In genomic region chr3:111695584-111696213, GRCh38 we compare ENCODE assay signal across 11 cellular contexts. TPM values are rescaled to one million over a fixed set of nuclear protein-coding genes. Genes with fewer than 3 reads are reported as not detected.
DNase-seq lines count a peak whose midpoint lies in the region; ATAC-seq lines count a peak whose summit lies in the region.
"Had no signal": no experiment of that assay in that cellular context is flagged by ENCODE, and none has a peak within 500 bp of the region (broad histone marks: within the 10 kb centered on the region; RNA-seq: fewer than 3 reads in every experiment).

No MANE protein-coding gene starts in this region.

- no peaks in the 10 kb centered on the region for H3K36me3 Mint-ChIP-seq in activated T-helper 17 cell treated with anti-CD3 and anti-CD28 coated beads, Interleukin-2, amount 50 U/mL, for 72 hours (ENCODE audit: low read depth)
- H3K36me3 Mint-ChIP-seq in immature natural killer cell: no peaks in the 10 kb centered on the region
- H3K36me3 Mint-ChIP-seq in stimulated activated memory B cell treated with anti-CD40 and anti-IgM and Interleukin-4, amounts not matched to agents 10 μg/mL and 1 μg/mL and 100 μg/mL, for 72 hours: no peaks in the 10 kb centered on the region

- no peaks in the 10 kb centered on the region for H3K36me3 ChIP-seq in aorta (ENCODE audit: control insufficient read depth in 1 of 2, insufficient read depth in 2 of 2, low read length in 1 of 2)
- H3K36me3 ChIP-seq: cardiac muscle cell, WERI-Rb-1 had no signal

- no peak overlapping the region for H3K4me3 ChIP-seq in aorta (ENCODE audit: low read length in 2 of 2)
- H3K4me3 ChIP-seq: cardiac muscle cell had no signal

- peak overlapping the region; percentile 70 for H3K27ac Mint-ChIP-seq in activated T-helper 17 cell treated with anti-CD3 and anti-CD28 coated beads, Interleukin-2, amount 50 U/mL, for 72 hours
- H3K27ac Mint-ChIP-seq in immature natural killer cell: peak overlapping the region; percentile 72 to 91 (median 90)
- no peak overlapping the region for H3K27ac Mint-ChIP-seq in stimulated activated memory B cell treated with anti-CD40 and anti-IgM and Interleukin-4, amounts not matched to agents 10 μg/mL and 1 μg/mL and 100 μg/mL, for 72 hours

- H3K4me1 Mint-ChIP-seq in activated T-helper 17 cell treated with anti-CD3 and anti-CD28 coated beads, Interleukin-2, amount 50 U/mL, for 72 hours: peaks cover 29% of the 10 kb centered on the region
- peaks cover 59 to 74% of the 10 kb centered on the region in 2 donors for H3K4me1 Mint-ChIP-seq in immature natural killer cell
- peaks cover 32% of the 10 kb centered on the region for H3K4me1 Mint-ChIP-seq in stimulated activated memory B cell treated with anti-CD40 and anti-IgM and Interleukin-4, amounts not matched to agents 10 μg/mL and 1 μg/mL and 100 μg/mL, for 72 hours

- H3K27me3 ChIP-seq in aorta (ENCODE audit: control insufficient read depth in 1 of 2, insufficient read depth in 2 of 2, low read length in 1 of 2): no peaks in the 10 kb centered on the region

- H3K9me3 Mint-ChIP-seq in activated T-helper 17 cell treated with anti-CD3 and anti-CD28 coated beads, Interleukin-2, amount 50 U/mL, for 72 hours: no peaks in the 10 kb centered on the region
- H3K9me3 Mint-ChIP-seq in immature natural killer cell: no peaks in the 10 kb centered on the region
- no peaks in the 10 kb centered on the region for H3K9me3 Mint-ChIP-seq in stimulated activated memory B cell treated with anti-CD40 and anti-IgM and Interleukin-4, amounts not matched to agents 10 μg/mL and 1 μg/mL and 100 μg/mL, for 72 hours
- H3K9me3 Mint-ChIP-seq: neural crest cell had no signal

- H3K27me3 Mint-ChIP-seq in activated T-helper 17 cell treated with anti-CD3 and anti-CD28 coated beads, Interleukin-2, amount 50 U/mL, for 72 hours: no peaks in the 10 kb centered on the region
- H3K27me3 Mint-ChIP-seq in immature natural killer cell (ENCODE audit: low read depth in 3 of 3): peaks cover 0 to 3% (median 0%) of the 10 kb centered on the region in 3 donors
- H3K27me3 Mint-ChIP-seq in stimulated activated memory B cell treated with anti-CD40 and anti-IgM and Interleukin-4, amounts not matched to agents 10 μg/mL and 1 μg/mL and 100 μg/mL, for 72 hours: no peaks in the 10 kb centered on the region

- DNase-seq in AG08396 (ENCODE audit: low spot score): peak; percentile 46
- DNase-seq in HCEC 1CT: peak; percentile 87
- peak in 2 of 3 donors; percentile 21 to 26 for DNase-seq in immature natural killer cell
- DNase-seq in aorta: no peak
- DNase-seq: WERI-Rb-1 had no signal

- H3K27ac ChIP-seq in aorta (ENCODE audit: low read depth in 1 of 2, low read length in 2 of 2): no peak overlapping the region
- H3K27ac ChIP-seq: cardiac muscle cell, WERI-Rb-1 had no signal

- no peaks in the 10 kb centered on the region for H3K9me3 ChIP-seq in aorta (ENCODE audit: control insufficient read depth, low read length)

- intact Hi-C loops in aorta (cut with DNase I): no loop called here

- peak; percentile 89 for ATAC-seq in activated T-helper 17 cell treated with anti-CD3 and anti-CD28 coated beads, Interleukin-2, amount 50 U/mL, for 72 hours (replicated peaks)
- no peak for ATAC-seq in HG02763 (IDR thresholded peaks at IDR 0.05; ENCODE audit: unreplicated experiment)
- ATAC-seq in HG03457 (IDR thresholded peaks at IDR 0.05; ENCODE audit: unreplicated experiment): no peak
- ATAC-seq in stimulated activated memory B cell treated with anti-CD40 and anti-IgM and Interleukin-4, amounts not matched to agents 10 μg/mL and 1 μg/mL and 100 μg/mL, for 72 hours: no peak
- no peak for ATAC-seq in aorta (ENCODE audit: low FRiP score)

- no peaks in the 10 kb centered on the region for H3K4me1 ChIP-seq in aorta (ENCODE audit: control insufficient read depth in 1 of 2, insufficient read depth in 2 of 2, low read length in 2 of 2)

- 31 to 41% methylated on average over 2 of the region's 2 CpGs for WGBS in aorta, 2 donors

- peak overlapping the region; percentile 48 for H3K4me3 Mint-ChIP-seq in activated T-helper 17 cell treated with anti-CD3 and anti-CD28 coated beads, Interleukin-2, amount 50 U/mL, for 72 hours
- H3K4me3 Mint-ChIP-seq in immature natural killer cell: peak overlapping the region; percentile 8 to 55 (median 39)
- H3K4me3 Mint-ChIP-seq in stimulated activated memory B cell treated with anti-CD40 and anti-IgM and Interleukin-4, amounts not matched to agents 10 μg/mL and 1 μg/mL and 100 μg/mL, for 72 hours: no peak overlapping the region
- H3K4me3 Mint-ChIP-seq: neural crest cell had no signal

RNA-seq across cellular contexts. Expression of gene PLCXD2, which starts 21.2 kb away (rescaled TPM):
- 10 to 100 TPM in 1 of 2 donors, 1 to 10 TPM in 1; 9.5 to 16.3 TPM for total RNA-seq in activated T-helper 17 cell treated with anti-CD3 and anti-CD28 coated beads, Interleukin-2, amount 50 U/mL, for 72 hours
- polyA plus RNA-seq in immature natural killer cell (1 to 10 TPM in 2 of 3 donors, under 1 TPM in 1; 0.93 to 5.4 (median 2.2) TPM), aorta (under 1 TPM in 1 of 2 donors, not detected in 1; 0.15 TPM)
- total RNA-seq in aorta: 1 to 10 TPM; 1.1 to 1.3 TPM

Comparison
In these comparisons a context has a peak if more than half of its experiments do, and no peak if none do; other contexts are left out.
1. DNase-seq: peak in AG08396 (single experiment), HCEC 1CT (single experiment) and immature natural killer cell (2 of 3); none in aorta (0 of 2).
2. RNA of gene PLCXD2, which starts 21.2 kb away (total RNA-seq): 9.5 to 16.3 TPM in activated T-helper 17 cell treated with anti-CD3 and anti-CD28 coated beads, Interleukin-2, amount 50 U/mL, for 72 hours; 1.1 to 1.3 TPM in aorta; every median in the first group is over 4 times any median in the second.